In the genomic region with DNA sequence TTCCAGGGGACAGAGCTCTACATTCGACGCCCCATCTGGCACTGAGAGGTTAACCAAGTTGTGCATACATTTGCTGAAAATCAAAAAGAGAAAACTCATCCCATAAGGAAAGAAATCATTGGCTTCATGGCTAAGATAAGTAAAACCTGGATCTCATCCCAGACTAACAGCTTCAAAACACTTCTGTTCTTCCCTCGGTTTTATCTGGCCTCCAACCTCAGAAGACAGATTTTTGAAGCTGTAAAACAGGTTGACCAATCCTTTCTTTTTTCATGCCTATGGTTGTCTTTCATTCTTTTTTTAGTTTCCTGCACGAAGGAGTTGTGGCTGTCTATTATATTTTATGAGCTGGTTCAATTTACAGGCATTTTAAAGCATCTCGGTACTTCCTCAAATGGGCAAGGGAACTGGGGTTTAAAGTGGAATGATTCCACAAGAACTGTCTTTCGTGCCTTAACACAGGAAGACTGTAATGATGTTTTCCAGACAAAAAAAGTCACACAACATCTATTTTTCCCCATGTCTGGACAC, we compare ENCODE assay signal across 11 cellular contexts.
A peak's percentile ranks its signal among the peaks of the same experiment; 100 is the strongest.
DNase-seq lines count a peak whose midpoint lies in the region; ATAC-seq, FAIRE-seq and TF ChIP-seq lines count a peak whose summit lies in the region.
"Had no signal": no experiment of that assay in that cellular context is flagged by ENCODE, and none has a peak within 500 bp of the region (broad histone marks: within the 10 kb centered on the region; RNA-seq: fewer than 3 reads in every experiment).

No MANE protein-coding gene starts in this region.

- ATAC-seq in CD4-positive, alpha-beta T cell (ENCODE audit: poor library complexity), result no peak
- no peak for ATAC-seq in GM21737 (IDR thresholded peaks at IDR 0.05; ENCODE audit: unreplicated experiment)

- CTCF ChIA-PET in CD4-positive, alpha-beta T cell (lab: Charles Lee), result no interaction called here

- no peak overlapping the region for H3K27ac Mint-ChIP-seq in astrocyte (ENCODE audit: unreplicated experiment)
- H3K27ac Mint-ChIP-seq in CD4-positive, alpha-beta T cell, result no peak overlapping the region
- H3K27ac Mint-ChIP-seq: CD8-positive, alpha-beta memory T cell had no signal

- H4K20me1 ChIP-seq in astrocyte (ENCODE audit: insufficient read depth, low read length), result no peaks in the 10 kb centered on the region

- no peak overlapping the region for H3K4me3 ChIP-seq in astrocyte (ENCODE audit: insufficient read depth, low read depth, low read length)
- no peak overlapping the region for H3K4me3 ChIP-seq in mucosa of rectum (ENCODE audit: low read length in 2 of 2)
- no peak overlapping the region for H3K4me3 ChIP-seq in vagina

- no peak overlapping the region for H3K27ac ChIP-seq in astrocyte (ENCODE audit: low read depth, low read length)
- peak overlapping the region; percentile 45 to 46 for H3K27ac ChIP-seq in mucosa of rectum (ENCODE audit: low read depth in 2 of 2, low read length in 2 of 2)
- no peak overlapping the region for H3K27ac ChIP-seq in vagina
- no peak overlapping the region for H3K27ac ChIP-seq in CD4-positive, alpha-beta T cell (ENCODE audit: low read depth, low read length)

- no peaks in the 10 kb centered on the region for H3K79me2 ChIP-seq in astrocyte (ENCODE audit: insufficient read depth, low read length)

- TF ChIP-seq POLR2A in vagina (IDR thresholded peaks at IDR 0.05), result no peak

- H3K9me3 Mint-ChIP-seq in astrocyte (ENCODE audit: unreplicated experiment), result no peaks in the 10 kb centered on the region
- no peaks in the 10 kb centered on the region for H3K9me3 Mint-ChIP-seq in CD4-positive, alpha-beta T cell
- H3K9me3 Mint-ChIP-seq: CD8-positive, alpha-beta memory T cell had no signal

- TF ChIP-seq CTCF in astrocyte (IDR thresholded peaks at IDR 0.05; ENCODE audit: insufficient read depth, low read depth, low read length) (no peak), vagina (IDR thresholded peaks at IDR 0.05) (no peak)
- no peak for TF ChIP-seq CTCF in CD4-positive, alpha-beta T cell (IDR thresholded peaks at IDR 0.05)

- no peaks in the 10 kb centered on the region for H3K27me3 Mint-ChIP-seq in astrocyte (ENCODE audit: low read depth, unreplicated experiment)
- H3K27me3 Mint-ChIP-seq in CD4-positive, alpha-beta T cell, result no peaks in the 10 kb centered on the region
- H3K27me3 Mint-ChIP-seq: CD8-positive, alpha-beta memory T cell had no signal

- H3K9me3 ChIP-seq in astrocyte (ENCODE audit: insufficient read depth, low read depth, low read length) (no peaks in the 10 kb centered on the region), mucosa of rectum (ENCODE audit: control insufficient read depth in 2 of 2, low read length in 2 of 2) (no peaks in the 10 kb centered on the region), vagina (no peaks in the 10 kb centered on the region)
- H3K9me3 ChIP-seq in CD4-positive, alpha-beta T cell (ENCODE audit: control insufficient read depth, low read length), result no peaks in the 10 kb centered on the region
- H3K9me3 ChIP-seq: BE2C had no signal

- no peaks in the 10 kb centered on the region for H3K27me3 ChIP-seq in astrocyte (ENCODE audit: insufficient read depth, low read length)
- H3K27me3 ChIP-seq in mucosa of rectum (ENCODE audit: control insufficient read depth in 2 of 2, insufficient read depth in 2 of 2, low read length in 2 of 2), result peaks cover 0 to 3% of the 10 kb centered on the region in 2 donors
- H3K27me3 ChIP-seq in vagina, result no peaks in the 10 kb centered on the region
- no peaks in the 10 kb centered on the region for H3K27me3 ChIP-seq in CD4-positive, alpha-beta T cell (ENCODE audit: control insufficient read depth, insufficient read depth, low read length)
- H3K27me3 ChIP-seq: BE2C had no signal

- H2AFZ ChIP-seq in astrocyte (ENCODE audit: low read depth, low read length), result no peak overlapping the region

- DNase-seq in GM19239 (ENCODE audit: insufficient read length, low spot score) (no peak), MV-4-11 (lab: John Stamatoyannopoulos, UW) (peak; percentile 29), astrocyte (ENCODE audit: low read depth) (no peak), vagina (ENCODE audit: extremely low spot score in 2 of 2) (no peak)
- DNase-seq in CD4-positive, alpha-beta T cell, result no peak
- DNase-seq: BE2C; CD8-positive, alpha-beta memory T cell; NCI-H226 had no signal

- H3K36me3 ChIP-seq in astrocyte (ENCODE audit: insufficient read depth, low read length), result no peaks in the 10 kb centered on the region
- no peaks in the 10 kb centered on the region for H3K36me3 ChIP-seq in mucosa of rectum (ENCODE audit: control insufficient read depth in 2 of 2, insufficient read depth in 2 of 2, low read length in 2 of 2)
- H3K36me3 ChIP-seq in vagina, result no peaks in the 10 kb centered on the region
- H3K36me3 ChIP-seq: BE2C had no signal

- H3K36me3 Mint-ChIP-seq in astrocyte (ENCODE audit: low read depth, unreplicated experiment), result no peaks in the 10 kb centered on the region
- no peaks in the 10 kb centered on the region for H3K36me3 Mint-ChIP-seq in CD4-positive, alpha-beta T cell (ENCODE audit: low read depth)
- H3K36me3 Mint-ChIP-seq: CD8-positive, alpha-beta memory T cell had no signal

- intact Hi-C loops in vagina (cut with DNase I), result no loop called here
- intact Hi-C loops in CD4-positive, alpha-beta T cell (cut with DNase I, micrococcal nuclease), result loop anchor here in 1 of 2 experiments (5.0 kb wide), 1 partner anchor 100 kb away; no protein-coding TSS in a partner anchor

- no peak overlapping the region for H3K9ac ChIP-seq in astrocyte (ENCODE audit: low read length)
- no peak overlapping the region for H3K9ac ChIP-seq in mucosa of rectum (ENCODE audit: low read depth in 1 of 2, low read length in 2 of 2)

- H3K4me2 ChIP-seq in astrocyte (ENCODE audit: low read length), result no peak overlapping the region

- peak; percentile 47 for FAIRE-seq in GM19239 (lab: Jason Lieb, UNC)
- FAIRE-seq in astrocyte (lab: Jason Lieb, UNC), result peak; percentile 83
- FAIRE-seq: H54 had no signal

- H3K4me1 ChIP-seq in astrocyte (ENCODE audit: insufficient read depth, low read length), result no peaks in the 10 kb centered on the region
- peaks cover 0 to 3% of the 10 kb centered on the region in 2 donors for H3K4me1 ChIP-seq in mucosa of rectum (ENCODE audit: control insufficient read depth in 2 of 2, insufficient read depth in 2 of 2, low read length in 2 of 2)
- no peaks in the 10 kb centered on the region for H3K4me1 ChIP-seq in vagina
- H3K4me1 ChIP-seq: BE2C had no signal

- no peaks in the 10 kb centered on the region for H3K4me1 Mint-ChIP-seq in astrocyte (ENCODE audit: low read depth, unreplicated experiment)
- no peaks in the 10 kb centered on the region for H3K4me1 Mint-ChIP-seq in CD4-positive, alpha-beta T cell (ENCODE audit: low read depth)
- H3K4me1 Mint-ChIP-seq: CD8-positive, alpha-beta memory T cell had no signal

- POLR2A ChIA-PET in CD4-positive, alpha-beta T cell (lab: Charles Lee), result no interaction called here

- H3K4me3 Mint-ChIP-seq in astrocyte (ENCODE audit: unreplicated experiment), result no peak overlapping the region
- H3K4me3 Mint-ChIP-seq in CD4-positive, alpha-beta T cell, result no peak overlapping the region
- H3K4me3 Mint-ChIP-seq: CD8-positive, alpha-beta memory T cell had no signal

Comparison
In these comparisons a context has a peak if more than half of its experiments do, and no peak if none do; other contexts are left out.
1. H3K27ac ChIP-seq: peak in mucosa of rectum (2 of 2); none in astrocyte (single experiment), vagina (single experiment) and CD4-positive, alpha-beta T cell (single experiment).